ENCODE assay signal across 18 cellular contexts in genomic region chr12:69512820-69513219, GRCh38. TPM values are rescaled to one million over a fixed set of nuclear protein-coding genes. Genes with fewer than 3 reads are reported as not detected.
DNase-seq lines count a peak whose midpoint lies in the region; ATAC-seq and TF ChIP-seq lines count a peak whose summit lies in the region.
"Had no signal": no experiment of that assay in that cellular context is flagged by ENCODE, and none has a peak within 500 bp of the region (broad histone marks: within the 10 kb centered on the region; RNA-seq: fewer than 3 reads in every experiment).

No MANE protein-coding gene starts in this region.

- POLR2A ChIA-PET in SK-N-SH (lab: Yijun Ruan, JAX): no interaction called here

- H3K79me2 ChIP-seq in SK-N-SH (ENCODE audit: insufficient read depth): peaks cover 94% of the 10 kb centered on the region

- peaks cover 39% of the 10 kb centered on the region for H4K20me1 ChIP-seq in SK-N-SH (ENCODE audit: insufficient read depth)

- H2AFZ ChIP-seq in SK-N-SH (ENCODE audit: low read depth): no peak overlapping the region

- no peak overlapping the region for H3K27ac ChIP-seq in SK-N-SH (ENCODE audit: low read depth in 2 of 2, low read length in 1 of 2)
- peak overlapping the region; percentile 15; the same call in 1 of the 2 replicates for H3K27ac ChIP-seq in VCaP
- H3K27ac ChIP-seq in substantia nigra (ENCODE audit: low read depth, low read length, poor library complexity, severe bottlenecking): no peak overlapping the region
- H3K27ac ChIP-seq in coronary artery: no peak overlapping the region
- H3K27ac ChIP-seq: BLaER1 had no signal

- no peak for TF ChIP-seq EP300 in SK-N-SH (IDR thresholded peaks at IDR 0.05; ENCODE audit: borderline replicate concordance in 1 of 2, low read depth in 1 of 2, low read length in 1 of 2)

- TF ChIP-seq RAD21 in SK-N-SH (IDR thresholded peaks at IDR 0.05; ENCODE audit: low read length): no peak

- no peaks in the 10 kb centered on the region for H3K9me3 ChIP-seq in SK-N-SH
- H3K9me3 ChIP-seq: BLaER1, HAP-1 had no signal

- no peak for DNase-seq in SK-N-SH
- DNase-seq in foreskin fibroblast: peak; percentile 23 to 55
- no peak for DNase-seq in omental fat pad (ENCODE audit: low spot score)
- DNase-seq in substantia nigra (lab: John Stamatoyannopoulos, UW): no peak
- no peak for DNase-seq in coronary artery (ENCODE audit: low spot score)
- DNase-seq in middle frontal gyrus (ENCODE audit: extremely low spot score, low spot score): no peak
- DNase-seq: 8988T; CD8-positive, alpha-beta memory T cell; DMS 273 treated with DMSO at 0.1 percent for 48 hours; NCI-H1092; NCI-H1694 treated with DMSO at 0.1 percent for 48 hours; NCI-H446 treated with DMSO at 0.1 percent for 48 hours; NCI-H82; SHP77 had no signal

- ATAC-seq in SK-N-SH treated with all-trans-retinoic acid at 6 μM for 48 hours (no peak), omental fat pad (ENCODE audit: low FRiP score) (no peak)

- H3K4me3 ChIP-seq in SK-N-SH (ENCODE audit: low read depth in 2 of 2, low read length in 1 of 2) (no peak overlapping the region), foreskin fibroblast (ENCODE audit: low read depth in 1 of 2, low read length in 2 of 2) (no peak overlapping the region), coronary artery (no peak overlapping the region)
- H3K4me3 ChIP-seq: BLaER1, HAP-1 had no signal

- H3K4me2 ChIP-seq in SK-N-SH: no peak overlapping the region
- H3K4me2 ChIP-seq: BLaER1 had no signal

- H3K36me3 ChIP-seq in SK-N-SH (replicated peaks in 1 of 2; ENCODE audit: control insufficient read depth in 1 of 2, insufficient read depth in 2 of 2, low read length in 1 of 2): peaks cover 0 to 5% of the 10 kb centered on the region in 2 experiments
- H3K36me3 ChIP-seq: BLaER1, HAP-1 had no signal

- H3K9me2 ChIP-seq in SK-N-SH: no peaks in the 10 kb centered on the region

- TF ChIP-seq CTCF in SK-N-SH (IDR thresholded peaks at IDR 0.05) (no peak), VCaP (conservative IDR thresholded peaks at IDR 0.05) (no peak), foreskin fibroblast (IDR thresholded peaks at IDR 0.05; ENCODE audit: low read depth, low read length) (no peak), omental fat pad (IDR thresholded peaks at IDR 0.05) (no peak), coronary artery (IDR thresholded peaks at IDR 0.05) (no peak)

- H3K9ac ChIP-seq in SK-N-SH: no peak overlapping the region
- H3K9ac ChIP-seq: BLaER1 had no signal

- peaks cover 36 to 43% of the 10 kb centered on the region in 2 experiments for H3K4me1 ChIP-seq in SK-N-SH (ENCODE audit: control insufficient read depth in 1 of 2, insufficient read depth in 2 of 2, low read depth in 1 of 2, low read length in 1 of 2)

- CTCF ChIA-PET in SK-N-SH (lab: Yijun Ruan, JAX): interaction anchor here (1.3 to 1.6 kb wide), 2 partner anchors 43 to 58 kb away, joined by 3 to 4 read pairs; partner anchors contain the start of gene FRS2

- 90% methylated on average over 2 of the region's 2 CpGs for WGBS in SK-N-SH (ENCODE audit: low lambda C conversion rate)

- peaks cover 40% of the 10 kb centered on the region for H3F3A ChIP-seq in SK-N-SH (replicated peaks; ENCODE audit: insufficient read depth)

- no peaks in the 10 kb centered on the region for H3K27me3 ChIP-seq in SK-N-SH (ENCODE audit: insufficient read depth)
- H3K27me3 ChIP-seq: BLaER1 had no signal

TF ChIP-seq in SK-N-SH treated with all-trans-retinoic acid at 6 μM for 48 hours, 23 proteins besides CTCF, POLR2A, EP300 and RAD21:
- TF ChIP-seq CSRNP3 (CRISPR knock-in tag; IDR thresholded peaks at IDR 0.05) (no peak), ISL1 (CRISPR knock-in tag; IDR thresholded peaks at IDR 0.05) (0 out of 2 replicates have a peak, but pooled peaks have one; percentile 27), ZFP30 (CRISPR knock-in tag; IDR thresholded peaks at IDR 0.05) (no peak), RARB (CRISPR knock-in tag; IDR thresholded peaks at IDR 0.05) (no peak)
TF ChIP-seq in SK-N-SH treated with all-trans-retinoic acid at 6 μM for 48 hours: peak in this region for 1.

TF ChIP-seq in SK-N-SH, 30 proteins besides CTCF, POLR2A, EP300 and RAD21:
- TF ChIP-seq MXI1 (IDR thresholded peaks at IDR 0.05; ENCODE audit: low read depth, low read length): no peak
- no peak for TF ChIP-seq TAF1 (IDR thresholded peaks at IDR 0.05; ENCODE audit: borderline replicate concordance, low read depth, low read length)
- no peak for TF ChIP-seq JUND (IDR thresholded peaks at IDR 0.05)
- TF ChIP-seq USF2 (IDR thresholded peaks at IDR 0.05; ENCODE audit: borderline replicate concordance, low read depth, low read length): no peak
- TF ChIP-seq GATA2 (CRISPR knock-in tag; IDR thresholded peaks at IDR 0.05): no peak
- TF ChIP-seq YY1 (IDR thresholded peaks at IDR 0.05; ENCODE audit: low read depth): no peak
- no peak for TF ChIP-seq RFX5 (IDR thresholded peaks at IDR 0.05; ENCODE audit: low read length)
- no peak for TF ChIP-seq SIN3A (IDR thresholded peaks at IDR 0.05; ENCODE audit: borderline replicate concordance, low read depth, low read length)
- no peak for TF ChIP-seq CHD2 (IDR thresholded peaks at IDR 0.05; ENCODE audit: low read length, partially characterized antibody)
- no peak for TF ChIP-seq USF1 (IDR thresholded peaks at IDR 0.05; ENCODE audit: borderline replicate concordance, low read depth)
- TF ChIP-seq GABPA (IDR thresholded peaks at IDR 0.05; ENCODE audit: low read depth): no peak
- no peak for TF ChIP-seq TEAD4 (IDR thresholded peaks at IDR 0.05; ENCODE audit: borderline replicate concordance, insufficient read depth)
- TF ChIP-seq POLR2AphosphoS5 (IDR thresholded peaks at IDR 0.05; ENCODE audit: low read depth, low read length): no peak
TF ChIP-seq in SK-N-SH: peak in this region for 0.

RNA-seq across cellular contexts. Expression of gene FRS2, which starts 42.6 kb away (rescaled TPM):
- polyA plus RNA-seq in SK-N-SH (2012; rRNA removed): 7.1 and 9.6 TPM in 2 replicates
- polyA plus RNA-seq in SK-N-SH (2012; cell fraction: cytosol; rRNA removed): 9.6 and 10.6 TPM in 2 replicates
- 5.8 and 13.9 TPM in 2 replicates for polyA plus RNA-seq in SK-N-SH (2012; cell fraction: nucleus; rRNA removed)
- total RNA-seq in omental fat pad: 10 to 100 TPM; 41.0 to 48.4 (median 47.1) TPM

Comparison
In these comparisons a context has a peak if more than half of its experiments do, and no peak if none do; other contexts are left out.
1. DNase-seq: peak in foreskin fibroblast (2 of 2); none in SK-N-SH (single experiment), omental fat pad (single experiment), substantia nigra (0 of 49), coronary artery (single experiment) and middle frontal gyrus (single experiment).